ENCODE assay signal across 24 cellular contexts in the genomic region with DNA sequence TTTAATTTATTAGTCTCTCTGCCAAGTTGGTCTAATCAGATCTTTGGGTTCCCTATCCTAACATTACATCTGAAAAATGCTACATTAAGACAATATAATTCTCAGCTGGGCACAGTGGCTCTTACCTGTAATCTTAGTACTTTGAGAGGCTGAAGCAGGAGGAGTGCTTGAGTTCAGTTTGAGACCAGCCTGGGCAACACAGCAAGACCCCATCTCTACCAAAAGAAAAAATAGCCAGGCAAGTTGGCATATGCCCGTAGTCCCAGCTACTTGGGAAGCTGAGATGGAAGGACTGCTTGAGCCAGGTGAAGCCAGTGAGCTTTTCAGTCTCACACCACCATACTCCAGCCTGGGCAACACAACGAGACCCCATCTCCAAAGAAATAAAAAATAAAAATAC.
"Had no signal": no experiment of that assay in that cellular context is flagged by ENCODE, and none has a peak within 500 bp of the region (broad histone marks: within the 10 kb centered on the region; RNA-seq: fewer than 3 reads in every experiment).

No MANE protein-coding gene starts in this region.

- H3K27ac ChIP-seq: left lung, parathyroid adenoma, right atrium auricular region, right lobe of liver, tibial nerve, upper lobe of left lung, vagina had no signal

- H3K36me3 ChIP-seq: left lung, right atrium auricular region, right lobe of liver, tibial nerve, upper lobe of left lung, vagina had no signal

- H3K4me2 ChIP-seq: smooth muscle cell had no signal

- H2AFZ ChIP-seq: parathyroid adenoma had no signal

- H3K79me2 ChIP-seq: parathyroid adenoma had no signal

- H3K4me1 ChIP-seq: left lung, right lobe of liver, upper lobe of left lung had no signal

- DNase-seq: hypothalamus; immature natural killer cell; kidney; left colon; left lung; mesendoderm; naive thymus-derived CD4-positive, alpha-beta T cell; nucleus accumbens; right lobe of liver; stimulated activated CD4-positive, alpha-beta T cell treated with anti-CD3 and anti-CD28 coated beads, Interleukin-1b, Interleukin-23, amount 100 ng/mL, for 48 hours; stimulated activated CD4-positive, alpha-beta T cell treated with anti-CD3 and anti-CD28 coated beads, Interleukin-2, amount 100 ng/mL, for 48 hours; stimulated activated CD4-positive, alpha-beta T cell treated with anti-CD3 and anti-CD28 coated beads, Interleukin-4, amount 100 ng/mL, for 4 hours; stimulated activated CD8-positive, alpha-beta memory T cell treated with anti-CD3 and anti-CD28 coated beads, Interleukin-4, amount 100 ng/mL, for 48 hours; stimulated activated naive CD4-positive, alpha-beta T cell treated with Interleukin-2 at 50 U/mL for 16 hours; stimulated activated naive CD8-positive, alpha-beta T cell treated with anti-CD3 and anti-CD28 coated beads, Interleukin-15, amount 100 ng/mL, for 72 hours; substantia nigra; upper lobe of left lung had no signal

- FAIRE-seq: islet of Langerhans had no signal

- H3K9ac ChIP-seq: parathyroid adenoma had no signal

- H3K27me3 ChIP-seq: left lung, right atrium auricular region, right lobe of liver, tibial nerve, upper lobe of left lung, vagina had no signal

- H3K9me3 ChIP-seq: left lung, right atrium auricular region, right lobe of liver, tibial nerve, upper lobe of left lung, vagina had no signal

- H3K4me3 ChIP-seq: left lung, lung, right atrium auricular region, right lobe of liver, smooth muscle cell, tibial nerve, upper lobe of left lung, vagina had no signal
